ENCODE assay signal across 9 cellular contexts in the genomic region with DNA sequence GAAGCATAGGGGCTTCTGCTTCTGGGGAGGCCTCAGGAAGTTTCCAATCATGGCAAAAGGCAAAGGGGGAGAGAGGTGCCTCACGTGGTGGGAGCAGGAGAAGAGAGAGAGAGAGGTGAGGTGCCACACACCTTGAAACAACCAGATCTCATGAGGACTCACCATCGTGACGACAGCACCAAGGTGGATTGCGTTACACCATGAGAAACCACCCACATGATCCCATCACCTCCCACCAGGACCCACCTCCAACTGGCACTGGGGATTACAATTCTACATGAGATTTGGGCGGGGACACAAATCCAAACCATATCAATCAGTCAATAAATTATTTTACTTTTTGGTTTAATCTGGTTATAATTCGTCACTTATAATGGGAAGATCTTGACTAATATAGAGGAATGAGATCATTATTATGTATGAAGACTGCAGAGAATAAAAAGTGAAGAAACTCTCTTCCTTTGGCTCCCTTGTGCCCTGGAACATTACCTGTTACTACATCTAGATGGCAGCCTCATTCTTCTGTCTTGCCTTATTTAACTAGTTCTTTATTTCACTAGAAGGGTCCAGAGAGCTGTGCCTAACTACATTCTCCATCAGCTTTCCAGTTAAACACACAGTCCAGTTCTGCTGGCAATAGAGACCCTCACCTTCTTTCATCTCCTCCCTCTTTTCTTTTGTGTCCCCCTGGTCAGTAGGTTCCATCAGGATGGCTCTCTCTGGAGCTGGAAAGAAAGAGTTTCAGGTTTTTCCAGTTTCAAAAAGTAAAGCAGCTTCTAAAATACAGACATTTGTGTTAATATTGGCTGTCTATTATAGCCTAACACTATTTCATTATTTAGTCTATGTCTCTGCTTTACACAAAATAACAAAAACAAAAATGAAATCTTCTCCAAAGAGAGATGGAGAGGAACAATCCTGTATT. TPM values are rescaled to one million over a fixed set of nuclear protein-coding genes. Genes with fewer than 3 reads are reported as not detected.
A peak's percentile ranks its signal among the peaks of the same experiment; 100 is the strongest.
DNase-seq lines count a peak whose midpoint lies in the region; ATAC-seq and TF ChIP-seq lines count a peak whose summit lies in the region.
"Had no signal": no experiment of that assay in that cellular context is flagged by ENCODE, and none has a peak within 500 bp of the region (broad histone marks: within the 10 kb centered on the region; RNA-seq: fewer than 3 reads in every experiment).

No MANE protein-coding gene starts in this region.

- no peak overlapping the region for H3K4me3 Mint-ChIP-seq in activated naive CD8-positive, alpha-beta T cell treated with anti-CD3 and anti-CD28 coated beads, Interleukin-2, amount 50 U/mL, for 24 hours
- H3K4me3 Mint-ChIP-seq in activated naive CD8-positive, alpha-beta T cell treated with anti-CD3 and anti-CD28 coated beads for 36 hours: no peak overlapping the region
- H3K4me3 Mint-ChIP-seq in nephron progenitor cell (no peak overlapping the region), glutamatergic neuron (ENCODE audit: unreplicated experiment) (no peak overlapping the region)
- H3K4me3 Mint-ChIP-seq in activated CD4-positive, alpha-beta T cell treated with anti-CD3 and anti-CD28 coated beads for 36 hours: no peak overlapping the region
- H3K4me3 Mint-ChIP-seq: naive B cell had no signal

- H3K27me3 Mint-ChIP-seq in activated naive CD8-positive, alpha-beta T cell treated with anti-CD3 and anti-CD28 coated beads, Interleukin-2, amount 50 U/mL, for 24 hours: no peaks in the 10 kb centered on the region
- H3K27me3 Mint-ChIP-seq in activated naive CD8-positive, alpha-beta T cell treated with anti-CD3 and anti-CD28 coated beads for 36 hours: no peaks in the 10 kb centered on the region
- no peaks in the 10 kb centered on the region for H3K27me3 Mint-ChIP-seq in nephron progenitor cell (ENCODE audit: low read depth, poor library complexity)
- no peaks in the 10 kb centered on the region for H3K27me3 Mint-ChIP-seq in glutamatergic neuron (ENCODE audit: unreplicated experiment)
- H3K27me3 Mint-ChIP-seq in activated CD4-positive, alpha-beta T cell treated with anti-CD3 and anti-CD28 coated beads for 36 hours: peaks cover 6% of the 10 kb centered on the region
- H3K27me3 Mint-ChIP-seq: naive B cell had no signal

- no peak overlapping the region for H3K27ac Mint-ChIP-seq in activated naive CD8-positive, alpha-beta T cell treated with anti-CD3 and anti-CD28 coated beads, Interleukin-2, amount 50 U/mL, for 24 hours
- H3K27ac Mint-ChIP-seq in activated naive CD8-positive, alpha-beta T cell treated with anti-CD3 and anti-CD28 coated beads for 36 hours: no peak overlapping the region
- H3K27ac Mint-ChIP-seq in nephron progenitor cell (no peak overlapping the region), glutamatergic neuron (ENCODE audit: unreplicated experiment) (no peak overlapping the region)
- no peak overlapping the region for H3K27ac Mint-ChIP-seq in activated CD4-positive, alpha-beta T cell treated with anti-CD3 and anti-CD28 coated beads for 36 hours
- H3K27ac Mint-ChIP-seq: naive B cell had no signal

- in situ Hi-C loops in T47D (cut with HindIII; ENCODE audit: low pct_unique_long_range_greater_than_20kb, low sequenced_read_pairs): no loop called here

- ATAC-seq in activated naive CD8-positive, alpha-beta T cell treated with anti-CD3 and anti-CD28 coated beads, Interleukin-2, amount 50 U/mL, for 24 hours: peak; percentile 40
- ATAC-seq in activated CD4-positive, alpha-beta T cell treated with anti-CD3 and anti-CD28 coated beads for 36 hours: no peak

- no peaks in the 10 kb centered on the region for H3K36me3 Mint-ChIP-seq in activated naive CD8-positive, alpha-beta T cell treated with anti-CD3 and anti-CD28 coated beads, Interleukin-2, amount 50 U/mL, for 24 hours (ENCODE audit: low read depth)
- no peaks in the 10 kb centered on the region for H3K36me3 Mint-ChIP-seq in activated naive CD8-positive, alpha-beta T cell treated with anti-CD3 and anti-CD28 coated beads for 36 hours
- H3K36me3 Mint-ChIP-seq in nephron progenitor cell (ENCODE audit: low read depth) (no peaks in the 10 kb centered on the region), glutamatergic neuron (ENCODE audit: unreplicated experiment) (no peaks in the 10 kb centered on the region)
- H3K36me3 Mint-ChIP-seq in activated CD4-positive, alpha-beta T cell treated with anti-CD3 and anti-CD28 coated beads for 36 hours (ENCODE audit: low read depth): no peaks in the 10 kb centered on the region
- H3K36me3 Mint-ChIP-seq: naive B cell had no signal

- POLR2A ChIA-PET in activated CD4-positive, alpha-beta T cell treated with anti-CD3 and anti-CD28 coated beads for 36 hours (lab: Charles Lee): no interaction called here

- intact Hi-C loops in activated CD4-positive, alpha-beta T cell treated with anti-CD3 and anti-CD28 coated beads for 36 hours (cut with DNase I, micrococcal nuclease): loop anchor here in 1 of 2 experiments (1.0 to 5.0 kb wide), 2 partner anchors 167 to 192 kb away; no protein-coding TSS in a partner anchor

- no peaks in the 10 kb centered on the region for H3K9me3 Mint-ChIP-seq in activated naive CD8-positive, alpha-beta T cell treated with anti-CD3 and anti-CD28 coated beads, Interleukin-2, amount 50 U/mL, for 24 hours
- no peaks in the 10 kb centered on the region for H3K9me3 Mint-ChIP-seq in activated naive CD8-positive, alpha-beta T cell treated with anti-CD3 and anti-CD28 coated beads for 36 hours
- H3K9me3 Mint-ChIP-seq in nephron progenitor cell (no peaks in the 10 kb centered on the region), glutamatergic neuron (ENCODE audit: unreplicated experiment) (no peaks in the 10 kb centered on the region)
- H3K9me3 Mint-ChIP-seq in activated CD4-positive, alpha-beta T cell treated with anti-CD3 and anti-CD28 coated beads for 36 hours (ENCODE audit: low read depth): no peaks in the 10 kb centered on the region
- H3K9me3 Mint-ChIP-seq: naive B cell had no signal

- H3K4me1 Mint-ChIP-seq in activated naive CD8-positive, alpha-beta T cell treated with anti-CD3 and anti-CD28 coated beads, Interleukin-2, amount 50 U/mL, for 24 hours: no peaks in the 10 kb centered on the region
- H3K4me1 Mint-ChIP-seq in activated naive CD8-positive, alpha-beta T cell treated with anti-CD3 and anti-CD28 coated beads for 36 hours: no peaks in the 10 kb centered on the region
- no peaks in the 10 kb centered on the region for H3K4me1 Mint-ChIP-seq in nephron progenitor cell
- H3K4me1 Mint-ChIP-seq in glutamatergic neuron (ENCODE audit: low read depth, unreplicated experiment): no peaks in the 10 kb centered on the region
- H3K4me1 Mint-ChIP-seq in activated CD4-positive, alpha-beta T cell treated with anti-CD3 and anti-CD28 coated beads for 36 hours: no peaks in the 10 kb centered on the region
- H3K4me1 Mint-ChIP-seq: naive B cell had no signal

- DNase-seq in activated naive CD8-positive, alpha-beta T cell treated with anti-CD3 and anti-CD28 coated beads, Interleukin-2, amount 50 U/mL, for 24 hours: no peak
- DNase-seq in activated naive CD8-positive, alpha-beta T cell treated with anti-CD3 and anti-CD28 coated beads for 36 hours: no peak
- DNase-seq in NCI-H1694 (lab: John Stamatoyannopoulos, UW) (peak; percentile 22), T47D (ENCODE audit: low read depth in 1 of 2, low spot score in 1 of 2) (peak; percentile 39 to 62), nephron progenitor cell (no peak), glutamatergic neuron (no peak), cerebellar nuclear complex (lab: John Stamatoyannopoulos, UW) (no peak)
- DNase-seq in activated CD4-positive, alpha-beta T cell treated with anti-CD3 and anti-CD28 coated beads for 36 hours: no peak
- DNase-seq: naive B cell had no signal

- TF ChIP-seq CTCF in nephron progenitor cell (IDR thresholded peaks at IDR 0.05): peak; percentile 42
- TF ChIP-seq CTCF in glutamatergic neuron (IDR thresholded peaks at IDR 0.05; ENCODE audit: partially characterized antibody, unreplicated experiment): no peak

- CTCF ChIA-PET in activated CD4-positive, alpha-beta T cell treated with anti-CD3 and anti-CD28 coated beads for 36 hours (lab: Charles Lee): interaction anchor here (0.8 to 1.7 kb wide), 5 partner anchors 85 to 540 kb away, joined by 3 to 6 read pairs (median 3); no protein-coding TSS in a partner anchor

RNA-seq across cellular contexts. Expression of a gene that starts 21.7 kb away (rescaled TPM):
- not detected for total RNA-seq in activated naive CD8-positive, alpha-beta T cell treated with anti-CD3 and anti-CD28 coated beads for 36 hours
- not detected for total RNA-seq in glutamatergic neuron (ENCODE audit: unreplicated experiment)
- total RNA-seq in activated CD4-positive, alpha-beta T cell treated with anti-CD3 and anti-CD28 coated beads for 36 hours: not detected

RNA-seq across cellular contexts. Expression of a gene that starts 21.9 kb away (rescaled TPM):
- total RNA-seq in activated naive CD8-positive, alpha-beta T cell treated with anti-CD3 and anti-CD28 coated beads for 36 hours: not detected
- total RNA-seq in glutamatergic neuron (ENCODE audit: unreplicated experiment): not detected
- not detected for total RNA-seq in activated CD4-positive, alpha-beta T cell treated with anti-CD3 and anti-CD28 coated beads for 36 hours

RNA-seq across cellular contexts. Expression of a gene that starts 44.8 kb away (rescaled TPM):
- not detected for total RNA-seq in activated naive CD8-positive, alpha-beta T cell treated with anti-CD3 and anti-CD28 coated beads for 36 hours
- not detected for total RNA-seq in glutamatergic neuron (ENCODE audit: unreplicated experiment)
- not detected for total RNA-seq in activated CD4-positive, alpha-beta T cell treated with anti-CD3 and anti-CD28 coated beads for 36 hours

RNA-seq across cellular contexts. Expression of a gene that starts 52.2 kb away (rescaled TPM):
- not detected for total RNA-seq in activated naive CD8-positive, alpha-beta T cell treated with anti-CD3 and anti-CD28 coated beads for 36 hours
- not detected for total RNA-seq in glutamatergic neuron (ENCODE audit: unreplicated experiment)
- total RNA-seq in activated CD4-positive, alpha-beta T cell treated with anti-CD3 and anti-CD28 coated beads for 36 hours: not detected

Comparison
In these comparisons a context has a peak if more than half of its experiments do, and no peak if none do; other contexts are left out.
1. DNase-seq: peak in NCI-H1694 (single experiment) and T47D (2 of 2); none in activated naive CD8-positive, alpha-beta T cell treated with anti-CD3 and anti-CD28 coated beads, Interleukin-2, amount 50 U/mL, for 24 hours (single experiment), activated naive CD8-positive, alpha-beta T cell treated with anti-CD3 and anti-CD28 coated beads for 36 hours (single experiment), nephron progenitor cell (single experiment), glutamatergic neuron (single experiment), activated CD4-positive, alpha-beta T cell treated with anti-CD3 and anti-CD28 coated beads for 36 hours (single experiment) and cerebellar nuclear complex (0 of 2).